35 cellular contexts compared by ENCODE assay signal in the genomic region with DNA sequence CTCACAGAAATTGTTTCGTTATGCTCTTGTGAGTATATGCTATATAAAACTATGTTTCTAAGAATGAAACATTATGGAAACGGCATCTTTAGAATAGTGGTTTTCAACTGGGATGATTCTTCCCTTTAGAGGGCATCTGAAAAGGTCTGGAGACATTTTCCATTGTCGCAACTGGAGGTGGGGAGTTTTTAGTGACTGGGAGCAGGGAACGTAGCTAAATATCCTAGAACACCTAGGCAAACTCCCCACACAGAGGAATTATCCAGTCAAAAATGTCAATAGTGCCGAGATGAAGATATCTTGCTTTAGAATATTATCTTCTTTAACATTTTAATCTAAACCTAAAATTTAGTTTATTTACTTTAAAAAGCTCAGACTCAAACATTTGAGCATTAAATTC.
"Had no signal": no experiment of that assay in that cellular context is flagged by ENCODE, and none has a peak within 500 bp of the region (broad histone marks: within the 10 kb centered on the region; RNA-seq: fewer than 3 reads in every experiment).

No MANE protein-coding gene starts in this region.

- H3K9ac ChIP-seq: KMS-11 had no signal

- H3K27me3 ChIP-seq: MG63 had no signal

- H3K4me2 ChIP-seq: KMS-11 had no signal

- H3K36me3 ChIP-seq: MG63 had no signal

- DNase-seq: Karpas-422, Kasumi-1, MG63, MM.1S, MV-4-11, NCI-H1048, NCI-H1092, NCI-H1092 treated with DMSO at 0.1 percent for 48 hours, NCI-H1105, NCI-H1105 treated with DMSO at 0.1 percent for 48 hours, NCI-H1417, NCI-H1417 treated with DMSO at 0.1 percent for 48 hours, NCI-H1436, NCI-H1436 treated with DMSO at 0.1 percent for 48 hours, NCI-H146, NCI-H1694, NCI-H1694 treated with DMSO at 0.1 percent for 48 hours, NCI-H187, NCI-H187 treated with DMSO at 0.1 percent for 48 hours, NCI-H1930, NCI-H2029, NCI-H2029 treated with DMSO at 0.1 percent for 48 hours, NCI-H2081, NCI-H2081 treated with DMSO at 0.1 percent for 48 hours, NCI-H2107, NCI-H2171, NCI-H2171 treated with DMSO at 0.1 percent for 48 hours, NCI-H2227 treated with DMSO at 0.1 percent for 48 hours, NCI-H226, NCI-H345, NCI-H446, NCI-H446 treated with DMSO at 0.1 percent for 48 hours, NCI-H510A, NCI-H510A treated with DMSO at 0.1 percent for 48 hours had no signal

- H3K9me3 ChIP-seq: MG63 had no signal

- H3K4me3 ChIP-seq: MG63 had no signal

- H3K27ac ChIP-seq: KMS-11 had no signal
